18 cellular contexts compared by ENCODE assay signal in the genomic region with DNA sequence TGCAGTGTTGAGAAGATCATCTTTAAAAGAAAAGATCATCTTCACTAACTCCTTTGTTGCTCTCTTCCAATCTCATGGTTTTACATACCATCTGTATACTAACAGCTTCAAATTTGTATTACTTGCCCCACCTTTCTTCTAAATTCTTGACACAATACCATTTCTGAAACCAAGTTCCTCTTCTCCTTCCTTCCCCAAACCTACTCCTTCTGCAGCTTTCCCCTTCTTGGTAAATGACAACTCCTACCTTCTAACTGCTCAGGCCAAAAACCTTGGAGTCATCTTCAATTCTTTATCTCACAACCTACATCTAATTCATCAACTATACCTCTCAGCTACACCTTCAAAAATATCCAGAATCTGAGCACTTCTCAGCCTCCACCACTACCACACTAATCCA.
"Had no signal": no experiment of that assay in that cellular context is flagged by ENCODE, and none has a peak within 500 bp of the region (broad histone marks: within the 10 kb centered on the region; RNA-seq: fewer than 3 reads in every experiment).

No MANE protein-coding gene starts in this region.

- ATAC-seq: activated CD4-positive, CD25-positive, alpha-beta regulatory T cell treated with anti-CD3 and anti-CD28 coated beads, Interleukin-2, amount 50 U/mL, for 24 hours; foreskin keratinocyte; sciatic nerve had no signal

- H3K4me3 Mint-ChIP-seq: activated naive CD8-positive, alpha-beta T cell treated with anti-CD3 and anti-CD28 coated beads, Interleukin-2, amount 10 ng/mL, durations not matched to agents 7 days and 5 days; activated T-helper 1 cell treated with anti-CD3 and anti-CD28 coated beads, Interleukin-12 subunit alpha, Interleukin-12 subunit beta, Interleukin-2, Interleukin-4 antibody, amounts not matched to agents 30 ng/mL and 10 ng/mL and 1 ng/mL, durations not matched to agents 14 hours and 24 hours and 36 hours; central memory CD8-positive, alpha-beta T cell; mesothelial cell of epicardium; neural crest cell; stimulated activated naive CD8-positive, alpha-beta T cell treated with anti-CD3 and anti-CD28 coated beads, Interleukin-15, Interleukin-2, amounts not matched to agents 100 ng/mL and 50 ng/mL, for 24 hours had no signal

- H3K4me1 Mint-ChIP-seq: neural crest cell had no signal

- H3K27me3 ChIP-seq: brain microvascular endothelial cell, foreskin keratinocyte, ovary, upper lobe of left lung had no signal

- H3K27me3 Mint-ChIP-seq: activated naive CD8-positive, alpha-beta T cell treated with anti-CD3 and anti-CD28 coated beads, Interleukin-2, amount 10 ng/mL, durations not matched to agents 7 days and 5 days; central memory CD8-positive, alpha-beta T cell; stimulated activated naive CD8-positive, alpha-beta T cell treated with anti-CD3 and anti-CD28 coated beads, Interleukin-15, Interleukin-2, amounts not matched to agents 100 ng/mL and 50 ng/mL, for 24 hours had no signal

- H3K4me3 ChIP-seq: lung, ovary had no signal

- H3K36me3 ChIP-seq: brain microvascular endothelial cell, ovary, upper lobe of left lung had no signal

- H3K4me1 ChIP-seq: foreskin keratinocyte had no signal

- H3K27ac Mint-ChIP-seq: activated naive CD8-positive, alpha-beta T cell treated with anti-CD3 and anti-CD28 coated beads, Interleukin-2, amount 10 ng/mL, durations not matched to agents 7 days and 5 days; activated T-helper 1 cell treated with anti-CD3 and anti-CD28 coated beads, Interleukin-12 subunit alpha, Interleukin-12 subunit beta, Interleukin-2, Interleukin-4 antibody, amounts not matched to agents 30 ng/mL and 10 ng/mL and 1 ng/mL, durations not matched to agents 14 hours and 24 hours and 36 hours; mesothelial cell of epicardium; stimulated activated naive CD8-positive, alpha-beta T cell treated with anti-CD3 and anti-CD28 coated beads, Interleukin-15, Interleukin-2, amounts not matched to agents 100 ng/mL and 50 ng/mL, for 24 hours had no signal

- H3K27ac ChIP-seq: brain microvascular endothelial cell, foreskin keratinocyte, ovary had no signal

- H3K9me3 ChIP-seq: ovary, upper lobe of left lung had no signal

- DNase-seq: activated naive CD8-positive, alpha-beta T cell treated with anti-CD3 and anti-CD28 coated beads, Interleukin-2, amount 10 ng/mL, durations not matched to agents 7 days and 5 days; anterior cingulate cortex; brain microvascular endothelial cell; cortex of kidney; effector CD8-positive, alpha-beta T cell; foreskin keratinocyte; glutamatergic neuron; kidney glomerular epithelial cell; ovary; upper lobe of left lung had no signal

- H3K9me3 Mint-ChIP-seq: activated naive CD8-positive, alpha-beta T cell treated with anti-CD3 and anti-CD28 coated beads, Interleukin-2, amount 10 ng/mL, durations not matched to agents 7 days and 5 days; activated T-helper 1 cell treated with anti-CD3 and anti-CD28 coated beads, Interleukin-12 subunit alpha, Interleukin-12 subunit beta, Interleukin-2, Interleukin-4 antibody, amounts not matched to agents 30 ng/mL and 10 ng/mL and 1 ng/mL, durations not matched to agents 14 hours and 24 hours and 36 hours; central memory CD8-positive, alpha-beta T cell; mesothelial cell of epicardium; neural crest cell; stimulated activated naive CD8-positive, alpha-beta T cell treated with anti-CD3 and anti-CD28 coated beads, Interleukin-15, Interleukin-2, amounts not matched to agents 100 ng/mL and 50 ng/mL, for 24 hours had no signal
